7 cellular contexts compared by ENCODE assay signal in the genomic region with DNA sequence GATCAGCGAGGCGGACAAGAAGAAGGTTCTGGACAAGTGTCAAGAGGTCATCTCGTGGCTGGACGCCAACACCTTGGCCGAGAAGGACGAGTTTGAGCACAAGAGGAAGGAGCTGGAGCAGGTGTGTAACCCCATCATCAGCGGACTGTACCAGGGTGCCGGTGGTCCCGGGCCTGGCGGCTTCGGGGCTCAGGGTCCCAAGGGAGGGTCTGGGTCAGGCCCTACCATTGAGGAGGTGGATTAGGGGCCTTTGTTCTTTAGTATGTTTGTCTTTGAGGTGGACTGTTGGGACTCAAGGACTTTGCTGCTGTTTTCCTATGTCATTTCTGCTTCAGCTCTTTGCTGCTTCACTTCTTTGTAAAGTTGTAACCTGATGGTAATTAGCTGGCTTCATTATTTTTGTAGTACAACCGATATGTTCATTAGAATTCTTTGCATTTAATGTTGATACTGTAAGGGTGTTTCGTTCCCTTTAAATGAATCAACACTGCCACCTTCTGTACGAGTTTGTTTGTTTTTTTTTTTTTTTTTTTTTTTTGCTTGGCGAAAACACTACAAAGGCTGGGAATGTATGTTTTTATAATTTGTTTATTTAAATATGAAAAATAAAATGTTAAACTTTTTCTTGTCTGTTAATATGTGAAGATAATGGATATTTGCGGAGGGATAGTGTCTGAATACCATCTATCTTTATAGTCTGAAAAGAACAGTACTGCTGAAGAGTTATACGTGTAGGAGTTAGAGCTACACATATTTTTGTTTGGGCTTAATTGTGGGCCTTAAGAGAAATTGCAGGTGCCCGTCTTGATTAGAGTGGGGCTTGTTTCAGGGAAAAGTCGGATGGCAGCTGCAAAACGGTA. TPM values are rescaled to one million over a fixed set of nuclear protein-coding genes. Genes with fewer than 3 reads are reported as not detected.
DNase-seq lines count a peak whose midpoint lies in the region; ATAC-seq and TF ChIP-seq lines count a peak whose summit lies in the region.

No MANE protein-coding gene starts in this region.

- peak overlapping the region; percentile 36 for H2AFZ ChIP-seq in Loucy (ENCODE audit: low read length)

- H3K9me2 ChIP-seq in Loucy (replicated peaks; ENCODE audit: low read depth, low read length) = no peaks in the 10 kb centered on the region

- H3K27ac Mint-ChIP-seq in T-helper 17 cell (peak overlapping the region; percentile 94), neural crest cell (ENCODE audit: unreplicated experiment) (no peak overlapping the region)

- peak overlapping the region; percentile 73 for H3K4me2 ChIP-seq in Loucy (ENCODE audit: low read depth, low read length, poor library complexity, severe bottlenecking)

- ATAC-seq in T-helper 17 cell = peak; percentile 17
- ATAC-seq in GM18907 (IDR thresholded peaks at IDR 0.05; ENCODE audit: unreplicated experiment) = no peak
- no peak for ATAC-seq in GM19324 (IDR thresholded peaks at IDR 0.05; ENCODE audit: low FRiP score, unreplicated experiment)

- no peaks in the 10 kb centered on the region for H3K36me3 ChIP-seq in Loucy (ENCODE audit: insufficient read depth, low read length)
- H3K36me3 ChIP-seq in esophagus muscularis mucosa = no peaks in the 10 kb centered on the region

- peak; percentile 60 for DNase-seq in EL
- no peak for DNase-seq in T-helper 17 cell
- no peak for DNase-seq in esophagus muscularis mucosa (ENCODE audit: extremely low spot score)
- no peak for DNase-seq in neural crest cell (ENCODE audit: low read depth, low spot score)

- H3K36me3 Mint-ChIP-seq in T-helper 17 cell (ENCODE audit: low read depth) = peaks cover 2% of the 10 kb centered on the region
- H3K36me3 Mint-ChIP-seq in neural crest cell (ENCODE audit: low read depth) = peaks cover 4% of the 10 kb centered on the region

- H3K9me3 ChIP-seq in Loucy (ENCODE audit: insufficient read depth, low read depth, low read length) (no peaks in the 10 kb centered on the region), T-helper 17 cell (ENCODE audit: control insufficient read depth, low read length, poor library complexity, severe bottlenecking) (no peaks in the 10 kb centered on the region), esophagus muscularis mucosa (no peaks in the 10 kb centered on the region)

- H3K4me1 Mint-ChIP-seq in T-helper 17 cell (peaks cover 28% of the 10 kb centered on the region), neural crest cell (peaks cover 47% of the 10 kb centered on the region)

- H3K9ac ChIP-seq in Loucy (ENCODE audit: low read depth, low read length, poor library complexity, severe bottlenecking) = peak overlapping the region; percentile 75

- under 1% methylated on average over 17 of the region's 20 CpGs for WGBS in esophagus muscularis mucosa

- H3K27me3 ChIP-seq in Loucy (ENCODE audit: insufficient read depth, low read length, poor library complexity, severe bottlenecking) (peaks cover under 1% of the 10 kb centered on the region), esophagus muscularis mucosa (no peaks in the 10 kb centered on the region)

- TF ChIP-seq POLR2A in esophagus muscularis mucosa (IDR thresholded peaks at IDR 0.05; ENCODE audit: low read depth) = no peak

- TF ChIP-seq CTCF in Loucy (conservative IDR thresholded peaks at IDR 0.05; ENCODE audit: low read length) (peak; percentile 66), esophagus muscularis mucosa (IDR thresholded peaks at IDR 0.05) (peak; percentile 34 to 54 (median 41)), neural crest cell (conservative IDR thresholded peaks at IDR 0.05) (peak; percentile 73)

- H4K20me1 ChIP-seq in Loucy (ENCODE audit: insufficient read depth, low read length, poor library complexity, severe bottlenecking) = no peaks in the 10 kb centered on the region

- peaks cover 26% of the 10 kb centered on the region for H3K79me2 ChIP-seq in Loucy (ENCODE audit: insufficient read depth, low read length)

- H3K9me3 Mint-ChIP-seq in neural crest cell = no peaks in the 10 kb centered on the region

- H3K27ac ChIP-seq in esophagus muscularis mucosa (replicated peaks in 1 of 4) = peak overlapping the region; percentile 86 to 96 (median 94)

- intact Hi-C loops in esophagus muscularis mucosa (cut with DNase I) = loop anchor here (2.0 to 5.0 kb wide), 4 partner anchors 38 to 148 kb away; partner anchors contain the start of gene LY6G5C

- no peak for TF ChIP-seq EP300 in esophagus muscularis mucosa (IDR thresholded peaks at IDR 0.05)

- H3F3A ChIP-seq in Loucy (ENCODE audit: low read depth) = peaks cover 3% of the 10 kb centered on the region; the same call in 1 of the 2 replicates

- peaks cover 7% of the 10 kb centered on the region for H3K4me1 ChIP-seq in Loucy (ENCODE audit: insufficient read depth, low read length, poor library complexity, severe bottlenecking)
- H3K4me1 ChIP-seq in esophagus muscularis mucosa = peaks cover 34 to 61% (median 56%) of the 10 kb centered on the region in 4 donors

- H3K4me3 Mint-ChIP-seq in T-helper 17 cell = peak overlapping the region; percentile 94
- H3K4me3 Mint-ChIP-seq in neural crest cell = peak overlapping the region; percentile 92

- H3K4me3 ChIP-seq in Loucy (ENCODE audit: low read length, poor library complexity, severe bottlenecking) (peak overlapping the region; percentile 77), esophagus muscularis mucosa (peak overlapping the region; percentile 62 to 79 (median 64))

- no peaks in the 10 kb centered on the region for H3K27me3 Mint-ChIP-seq in T-helper 17 cell
- peaks cover 10% of the 10 kb centered on the region for H3K27me3 Mint-ChIP-seq in neural crest cell (ENCODE audit: low read depth)

RNA-seq across cellular contexts. Expression of gene HSPA1B, which starts 2.3 kb away (rescaled TPM):
- 10 to 100 TPM; 18.0 to 20.5 TPM for total RNA-seq in T-helper 17 cell
- total RNA-seq in esophagus muscularis mucosa = 100 to 1,000 TPM; 120 to 315 (median 274) TPM
- total RNA-seq in neural crest cell = 78.5 and 82.5 TPM in 2 replicates

RNA-seq across cellular contexts. Expression of gene HSPA1A, which starts 14.5 kb away (rescaled TPM):
- total RNA-seq in T-helper 17 cell = 10 to 100 TPM; 15.1 to 20.2 TPM
- 100 to 1,000 TPM; 235 to 451 (median 370) TPM for total RNA-seq in esophagus muscularis mucosa
- total RNA-seq in neural crest cell = 70.3 and 72.3 TPM in 2 replicates

RNA-seq across cellular contexts. Expression of gene HSPA1L, which starts 14.8 kb away (rescaled TPM):
- 1 to 10 TPM; 3.4 to 3.5 TPM for total RNA-seq in T-helper 17 cell
- 1 to 10 TPM; 1.2 to 3.7 (median 2.6) TPM for total RNA-seq in esophagus muscularis mucosa
- 1.5 and 1.8 TPM in 2 replicates for total RNA-seq in neural crest cell

RNA-seq across cellular contexts. Expression of gene LSM2, which starts 23.1 kb away (rescaled TPM):
- 10 to 100 TPM; 20.9 to 22.5 TPM for total RNA-seq in T-helper 17 cell
- 10 to 100 TPM; 24.2 to 41.5 (median 32.9) TPM for total RNA-seq in esophagus muscularis mucosa
- 122 and 135 TPM in 2 replicates for total RNA-seq in neural crest cell

RNA-seq across cellular contexts. Expression of gene NEU1, which starts 32.8 kb away (rescaled TPM):
- total RNA-seq in T-helper 17 cell (10 to 100 TPM; 27.1 to 29.6 TPM), esophagus muscularis mucosa (10 to 100 TPM; 24.9 to 39.6 (median 34.9) TPM), neural crest cell (46.3 and 49.9 TPM in 2 replicates)
